ENCODE assay signal across 10 cellular contexts in the genomic region with DNA sequence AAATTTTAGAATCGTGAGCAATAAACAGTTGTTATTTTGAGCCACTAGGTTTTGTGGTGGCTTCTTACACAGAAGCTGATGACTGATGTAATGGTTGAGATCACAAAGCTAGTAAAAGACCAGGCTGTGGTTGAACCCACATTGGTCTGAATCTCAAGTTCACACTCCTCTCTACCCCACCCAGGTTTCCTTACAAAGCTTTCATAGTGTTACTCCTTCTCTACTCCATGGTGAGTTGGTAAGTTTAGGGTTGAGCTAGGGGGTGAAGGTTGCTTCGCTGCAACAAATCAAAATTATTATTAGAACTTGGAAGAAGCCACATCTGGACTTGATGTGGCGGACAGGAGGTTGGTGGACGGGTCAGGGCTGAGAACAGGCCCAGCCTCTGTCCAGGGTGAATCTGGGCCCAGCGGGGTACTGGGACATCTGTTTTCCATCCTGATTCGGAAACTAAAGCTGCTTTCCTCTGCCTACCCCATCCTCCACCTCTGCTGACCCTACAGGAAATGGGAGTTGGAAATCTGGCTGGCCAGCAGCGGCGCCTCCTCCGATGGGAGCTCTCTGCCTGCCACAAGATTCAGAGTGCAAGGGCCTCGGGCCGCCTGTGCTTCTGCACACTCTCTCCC.
DNase-seq lines count a peak whose midpoint lies in the region; ATAC-seq and TF ChIP-seq lines count a peak whose summit lies in the region.
"Had no signal": no experiment of that assay in that cellular context is flagged by ENCODE, and none has a peak within 500 bp of the region (broad histone marks: within the 10 kb centered on the region; RNA-seq: fewer than 3 reads in every experiment).

No MANE protein-coding gene starts in this region.

- H3K9me3 Mint-ChIP-seq in CD8-positive, alpha-beta memory T cell = no peaks in the 10 kb centered on the region
- H3K9me3 Mint-ChIP-seq in nephron = no peaks in the 10 kb centered on the region

- peak overlapping the region; percentile 19 for H3K4me3 ChIP-seq in CD8-positive, alpha-beta memory T cell (ENCODE audit: low read length)
- H3K4me3 ChIP-seq in esophagus (ENCODE audit: low read depth in 1 of 2, low read length in 2 of 2) = no peak overlapping the region

- H3K4me1 ChIP-seq in CD8-positive, alpha-beta memory T cell (ENCODE audit: insufficient read depth, low read length) = peaks cover 93% of the 10 kb centered on the region
- H3K4me1 ChIP-seq in esophagus (ENCODE audit: control insufficient read depth in 2 of 2, insufficient read depth in 2 of 2, low read length in 1 of 2) = peaks cover 5 to 11% of the 10 kb centered on the region in 2 donors

- peaks cover 0 to 4% of the 10 kb centered on the region in 2 donors for H3K27me3 Mint-ChIP-seq in CD8-positive, alpha-beta memory T cell
- no peaks in the 10 kb centered on the region for H3K27me3 Mint-ChIP-seq in nephron (ENCODE audit: low read depth)

- no peaks in the 10 kb centered on the region for H3K36me3 Mint-ChIP-seq in CD8-positive, alpha-beta memory T cell
- no peaks in the 10 kb centered on the region for H3K36me3 Mint-ChIP-seq in nephron (ENCODE audit: low read depth)

- H3K9me3 ChIP-seq in CD8-positive, alpha-beta memory T cell (ENCODE audit: low read length) = no peaks in the 10 kb centered on the region
- no peaks in the 10 kb centered on the region for H3K9me3 ChIP-seq in esophagus (ENCODE audit: control insufficient read depth in 2 of 2, insufficient read depth in 1 of 2, low read depth in 1 of 2, low read length in 1 of 2)

- peak in 3 of 5 donors; percentile 64 to 74 (median 71) for DNase-seq in CD8-positive, alpha-beta memory T cell
- peak; percentile 24 for DNase-seq in RPMI7951 (ENCODE audit: low read depth)
- no peak for DNase-seq in NCI-H345 (lab: John Stamatoyannopoulos, UW)
- DNase-seq in NCI-H524 (lab: John Stamatoyannopoulos, UW) = no peak
- DNase-seq in HK-2 (ENCODE audit: unreplicated experiment) = no peak
- DNase-seq: NCI-H187; stimulated activated CD4-positive, alpha-beta T cell treated with anti-CD3 and anti-CD28 coated beads, Interleukin-2, amount 100 ng/mL, for 24 hours had no signal

- TF ChIP-seq CTCF in nephron (IDR thresholded peaks at IDR 0.05; ENCODE audit: unreplicated experiment in 3 of 3) = no peak

- peaks cover 61 to 80% (median 79%) of the 10 kb centered on the region in 3 donors for H3K4me1 Mint-ChIP-seq in CD8-positive, alpha-beta memory T cell
- H3K4me1 Mint-ChIP-seq in nephron = peaks cover 46% of the 10 kb centered on the region

- peak overlapping the region; percentile 89 to 99 (median 98) for H3K27ac Mint-ChIP-seq in CD8-positive, alpha-beta memory T cell
- H3K27ac Mint-ChIP-seq in nephron = peak overlapping the region; percentile 94 to 98 (median 95)

- no peaks in the 10 kb centered on the region for H3K27me3 ChIP-seq in CD8-positive, alpha-beta memory T cell (ENCODE audit: insufficient read depth, low read length, poor library complexity, severe bottlenecking)
- H3K27me3 ChIP-seq in esophagus (ENCODE audit: control insufficient read depth in 1 of 2, insufficient read depth in 2 of 2, low read length in 2 of 2) = no peaks in the 10 kb centered on the region

- ATAC-seq in GM21526 (IDR thresholded peaks at IDR 0.05; ENCODE audit: low FRiP score, unreplicated experiment) = no peak

- H3K27ac ChIP-seq in CD8-positive, alpha-beta memory T cell (ENCODE audit: low read depth, low read length) = peak overlapping the region; percentile 58
- peak overlapping the region; percentile 25 to 67 for H3K27ac ChIP-seq in esophagus (ENCODE audit: low read depth in 2 of 2, low read length in 1 of 2)

- CTCF ChIA-PET in CD8-positive, alpha-beta memory T cell (lab: Charles Lee) = interaction anchor here (1.0 to 21.7 kb wide), 8 partner anchors 10 to 84 kb away, joined by 3 to 820 read pairs (median 8); partner anchors contain the start of gene ZFP36L2

- no peaks in the 10 kb centered on the region for H3K36me3 ChIP-seq in CD8-positive, alpha-beta memory T cell (ENCODE audit: insufficient read depth, low read length)
- H3K36me3 ChIP-seq in esophagus (ENCODE audit: control insufficient read depth in 2 of 2, insufficient read depth in 2 of 2, low read length in 1 of 2) = no peaks in the 10 kb centered on the region

- 73 to 74% methylated on average over 11 of the region's 11 CpGs for WGBS in esophagus, 2 donors

- H3K4me3 Mint-ChIP-seq in CD8-positive, alpha-beta memory T cell = peak overlapping the region; percentile 46 to 89 (median 69)
- H3K4me3 Mint-ChIP-seq in nephron = peak overlapping the region in 1 of 3 experiments; percentile 8

- POLR2A ChIA-PET in CD8-positive, alpha-beta memory T cell (lab: Charles Lee) = interaction anchor here (0.5 to 3.6 kb wide), 12 partner anchors 9 to 89 kb away, joined by 3 to 42 read pairs (median 6); partner anchors contain the start of gene ZFP36L2

Comparison
In these comparisons a context has a peak if more than half of its experiments do, and no peak if none do; other contexts are left out.
1. DNase-seq: peak in CD8-positive, alpha-beta memory T cell (3 of 5) and RPMI7951 (single experiment); none in NCI-H345 (single experiment), NCI-H524 (0 of 2) and HK-2 (single experiment).